ENCODE assay signal across 1 cellular context in the genomic region with DNA sequence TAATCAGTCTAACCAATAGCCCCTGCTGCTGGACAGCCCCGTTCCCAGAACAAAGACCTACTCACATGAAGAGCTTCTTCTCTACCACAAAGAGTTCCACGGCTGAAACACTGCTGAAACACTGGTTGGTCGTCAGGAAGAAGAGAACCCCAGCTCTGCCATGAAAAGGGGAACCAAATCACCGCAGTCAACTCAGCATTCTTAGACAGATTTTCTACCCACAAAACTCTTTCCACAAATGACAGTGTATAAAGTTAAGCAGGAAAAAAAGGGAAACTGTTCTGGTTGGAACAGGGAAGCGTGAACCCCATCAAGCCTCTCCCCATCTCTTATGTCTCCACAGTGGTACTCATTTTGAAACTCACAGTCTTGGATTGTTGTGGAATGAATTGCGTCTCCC.
TF ChIP-seq lines count a peak whose summit lies in the region.

No MANE protein-coding gene starts in this region.

TF ChIP-seq in GM12878, 131 proteins besides CTCF, POLR2A, EP300 and RAD21 (continued from another document):
- TF ChIP-seq, protein P1, sequence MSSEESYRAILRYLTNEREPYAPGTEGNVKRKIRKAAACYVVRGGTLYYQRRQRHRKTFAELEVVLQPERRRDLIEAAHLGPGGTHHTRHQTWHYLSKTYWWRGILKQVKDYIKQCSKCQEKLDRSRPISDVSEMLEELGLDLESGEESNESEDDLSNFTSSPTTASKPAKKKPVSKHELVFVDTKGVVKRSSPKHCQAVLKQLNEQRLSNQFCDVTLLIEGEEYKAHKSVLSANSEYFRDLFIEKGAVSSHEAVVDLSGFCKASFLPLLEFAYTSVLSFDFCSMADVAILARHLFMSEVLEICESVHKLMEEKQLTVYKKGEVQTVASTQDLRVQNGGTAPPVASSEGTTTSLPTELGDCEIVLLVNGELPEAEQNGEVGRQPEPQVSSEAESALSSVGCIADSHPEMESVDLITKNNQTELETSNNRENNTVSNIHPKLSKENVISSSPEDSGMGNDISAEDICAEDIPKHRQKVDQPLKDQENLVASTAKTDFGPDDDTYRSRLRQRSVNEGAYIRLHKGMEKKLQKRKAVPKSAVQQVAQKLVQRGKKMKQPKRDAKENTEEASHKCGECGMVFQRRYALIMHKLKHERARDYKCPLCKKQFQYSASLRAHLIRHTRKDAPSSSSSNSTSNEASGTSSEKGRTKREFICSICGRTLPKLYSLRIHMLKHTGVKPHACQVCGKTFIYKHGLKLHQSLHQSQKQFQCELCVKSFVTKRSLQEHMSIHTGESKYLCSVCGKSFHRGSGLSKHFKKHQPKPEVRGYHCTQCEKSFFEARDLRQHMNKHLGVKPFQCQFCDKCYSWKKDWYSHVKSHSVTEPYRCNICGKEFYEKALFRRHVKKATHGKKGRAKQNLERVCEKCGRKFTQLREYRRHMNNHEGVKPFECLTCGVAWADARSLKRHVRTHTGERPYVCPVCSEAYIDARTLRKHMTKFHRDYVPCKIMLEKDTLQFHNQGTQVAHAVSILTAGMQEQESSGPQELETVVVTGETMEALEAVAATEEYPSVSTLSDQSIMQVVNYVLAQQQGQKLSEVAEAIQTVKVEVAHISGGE (CRISPR knock-in tag; IDR thresholded peaks at IDR 0.05), result no peak
- TF ChIP-seq MTA3 (IDR thresholded peaks at IDR 0.05; ENCODE audit: borderline replicate concordance, low read length) (no peak), ZNF384 (IDR thresholded peaks at IDR 0.05; ENCODE audit: borderline replicate concordance, low read depth, low read length) (no peak), FOXM1 (IDR thresholded peaks at IDR 0.05; ENCODE audit: low read depth, low read length) (no peak), CHD4 (IDR thresholded peaks at IDR 0.05) (no peak), RAD51 (IDR thresholded peaks at IDR 0.05) (no peak), KLF5 (IDR thresholded peaks at IDR 0.05; ENCODE audit: partially characterized antibody) (no peak), ZBED1 (IDR thresholded peaks at IDR 0.05; ENCODE audit: borderline replicate concordance) (no peak)
